In genomic region chr1:183230403-183230802, GRCh38 we compare ENCODE assay signal across 21 cellular contexts. TPM values are rescaled to one million over a fixed set of nuclear protein-coding genes. Genes with fewer than 3 reads are reported as not detected.
DNase-seq lines count a peak whose midpoint lies in the region; ATAC-seq, FAIRE-seq and TF ChIP-seq lines count a peak whose summit lies in the region.
"Had no signal": no experiment of that assay in that cellular context is flagged by ENCODE, and none has a peak within 500 bp of the region (broad histone marks: within the 10 kb centered on the region; RNA-seq: fewer than 3 reads in every experiment).

No MANE protein-coding gene starts in this region.

- no peaks in the 10 kb centered on the region for H3K36me3 ChIP-seq in GM23248 (ENCODE audit: low read depth)
- H3K36me3 ChIP-seq in Panc1 (ENCODE audit: control insufficient read depth, insufficient read depth, low read length) = no peaks in the 10 kb centered on the region
- H3K36me3 ChIP-seq in endothelial cell of umbilical vein (ENCODE audit: control insufficient read depth in 2 of 2, extremely low read depth in 1 of 2, insufficient read depth in 2 of 2, low read length in 2 of 2) = no peaks in the 10 kb centered on the region
- H3K36me3 ChIP-seq: HAP-1, heart right ventricle, prostate gland had no signal

- no peak overlapping the region for H2AFZ ChIP-seq in GM23248
- H2AFZ ChIP-seq in endothelial cell of umbilical vein (ENCODE audit: low read depth, low read length) = no peak overlapping the region

- no peak overlapping the region for H3K4me3 Mint-ChIP-seq in natural killer cell treated with Interleukin-12 subunit alpha and Interleukin-12 subunit beta and Interleukin-15 and Interleukin-18, amount 100 ng/mL, for 72 hours
- H3K4me3 Mint-ChIP-seq: activated CD8-positive, alpha-beta memory T cell treated with anti-CD3 and anti-CD28 coated beads, Interleukin-2, amount 10 ng/mL, durations not matched to agents 7 days and 5 days; CD4-positive, alpha-beta T cell; effector memory CD8-positive, alpha-beta T cell; T-helper 17 cell had no signal

- peak; percentile 88 for FAIRE-seq in endothelial cell of umbilical vein (lab: Jason Lieb, UNC)
- FAIRE-seq: RCC 7860 had no signal

- CTCF ChIA-PET in Panc1 (lab: Charles Lee) = no interaction called here
- CTCF ChIA-PET in endothelial cell of umbilical vein (lab: Charles Lee) = interaction anchor here (1.1 to 3.5 kb wide), 4 partner anchors 44 to 268 kb away, joined by 3 to 47 read pairs (median 3); partner anchors contain the start of gene LAMC2

- DNase-seq in GM23248 = peak; percentile 66
- DNase-seq in Panc1 (ENCODE audit: low read depth, low spot score) = no peak
- peak; percentile 75 for DNase-seq in endothelial cell of umbilical vein (ENCODE audit: low read depth, low spot score)
- DNase-seq in omental fat pad (ENCODE audit: low spot score) = no peak
- DNase-seq in NOMO-1 (lab: John Stamatoyannopoulos, UW; ENCODE audit: unreplicated experiment in 2 of 2) = no peak
- DNase-seq in natural killer cell treated with Interleukin-12 subunit alpha and Interleukin-12 subunit beta and Interleukin-15 and Interleukin-18, amount 100 ng/mL, for 72 hours (ENCODE audit: low spot score) = no peak
- DNase-seq in HuH-7 (ENCODE audit: low spot score) = no peak
- DNase-seq: activated CD4-positive, alpha-beta T cell treated with anti-CD3 and anti-CD28 coated beads for 48 hours; activated CD8-positive, alpha-beta memory T cell treated with anti-CD3 and anti-CD28 coated beads, Interleukin-2, amount 10 ng/mL, durations not matched to agents 7 days and 5 days; CD4-positive, alpha-beta T cell; effector memory CD8-positive, alpha-beta T cell; heart right ventricle; Karpas-422; NCI-H1092; NCI-H2029; T-helper 17 cell had no signal

- WGBS in GM23248 (ENCODE audit: low coverage in 1 of 2, low lambda C conversion rate in 2 of 2, missing lambda C conversion rate in 2 of 2), 2 experiments = 48 to 51% methylated on average over 2 of the region's 2 CpGs

- dilution Hi-C loops in endothelial cell of umbilical vein (cut with MboI; ENCODE audit: extremely low pct_ligation_motif_present, low sequenced_read_pairs) = no loop called here

- POLR2A ChIA-PET in Panc1 (lab: Charles Lee) (no interaction called here), endothelial cell of umbilical vein (lab: Charles Lee) (no interaction called here)

- H3K79me2 ChIP-seq in GM23248 (ENCODE audit: insufficient read depth) (no peaks in the 10 kb centered on the region), endothelial cell of umbilical vein (ENCODE audit: control insufficient read depth, insufficient read depth, low read length) (no peaks in the 10 kb centered on the region)

- in situ Hi-C loops in GM23248 (cut with MboI) = no loop called here
- in situ Hi-C loops in Panc1 (cut with HindIII; ENCODE audit: low pct_unique_long_range_greater_than_20kb, low sequenced_read_pairs) = no loop called here

- H3K27ac Mint-ChIP-seq in natural killer cell treated with Interleukin-12 subunit alpha and Interleukin-12 subunit beta and Interleukin-15 and Interleukin-18, amount 100 ng/mL, for 72 hours = no peak overlapping the region
- H3K27ac Mint-ChIP-seq: activated CD8-positive, alpha-beta memory T cell treated with anti-CD3 and anti-CD28 coated beads, Interleukin-2, amount 10 ng/mL, durations not matched to agents 7 days and 5 days; activated naive CD4-positive, alpha-beta T cell treated with anti-CD3 and anti-CD28 coated beads, Interleukin-2, amount 50 U/mL, for 72 hours; CD4-positive, alpha-beta T cell; effector memory CD8-positive, alpha-beta T cell; T-helper 17 cell had no signal

- H3K9me3 ChIP-seq in GM23248 (ENCODE audit: low read depth) (no peaks in the 10 kb centered on the region), Panc1 (ENCODE audit: control insufficient read depth, insufficient read depth, low read depth, low read length) (no peaks in the 10 kb centered on the region), endothelial cell of umbilical vein (replicated peaks; ENCODE audit: control insufficient read depth, insufficient read depth, low read length) (no peaks in the 10 kb centered on the region)
- H3K9me3 ChIP-seq: HAP-1, heart right ventricle, prostate gland had no signal

- no peak for TF ChIP-seq CTCF in Panc1 (IDR thresholded peaks at IDR 0.05)
- no peak for TF ChIP-seq CTCF in endothelial cell of umbilical vein (IDR thresholded peaks at IDR 0.05; ENCODE audit: extremely low read depth in 1 of 2, insufficient read depth in 1 of 2, low read depth in 1 of 2, low read length in 2 of 2)
- no peak for TF ChIP-seq CTCF in omental fat pad (IDR thresholded peaks at IDR 0.05)

- H3K4me1 ChIP-seq in GM23248 (ENCODE audit: insufficient read depth) (peaks cover 29% of the 10 kb centered on the region), Panc1 (ENCODE audit: control insufficient read depth, insufficient read depth, low read length) (peaks cover 13% of the 10 kb centered on the region), endothelial cell of umbilical vein (ENCODE audit: control insufficient read depth, extremely low read depth, insufficient read depth, low read length) (peaks cover 28% of the 10 kb centered on the region)

- peak overlapping the region; percentile 39 for H3K27ac ChIP-seq in GM23248
- peak overlapping the region; percentile 17; the same call in 1 of the 2 replicates for H3K27ac ChIP-seq in Panc1 (ENCODE audit: low read length)
- no peak overlapping the region for H3K27ac ChIP-seq in endothelial cell of umbilical vein (ENCODE audit: insufficient read depth, low read depth, low read length)
- H3K27ac ChIP-seq: heart right ventricle, prostate gland, SK-N-MC had no signal

- H3K9me1 ChIP-seq in endothelial cell of umbilical vein (replicated peaks; ENCODE audit: control insufficient read depth, extremely low read depth, insufficient read depth, low read length) = no peaks in the 10 kb centered on the region

- no peak for TF ChIP-seq POLR2A in endothelial cell of umbilical vein (IDR thresholded peaks at IDR 0.05; ENCODE audit: low read depth, low read length)

- H3K27me3 ChIP-seq in GM23248 (replicated peaks; ENCODE audit: insufficient read depth) = no peaks in the 10 kb centered on the region
- H3K27me3 ChIP-seq in Panc1 (ENCODE audit: control insufficient read depth, insufficient read depth, low read length) = no peaks in the 10 kb centered on the region
- H3K27me3 ChIP-seq in endothelial cell of umbilical vein (ENCODE audit: control insufficient read depth in 2 of 2, insufficient read depth in 2 of 2, low read length in 2 of 2) = no peaks in the 10 kb centered on the region
- H3K27me3 ChIP-seq: heart right ventricle had no signal

- H3K9ac ChIP-seq in GM23248 (no peak overlapping the region), endothelial cell of umbilical vein (replicated peaks; ENCODE audit: extremely low read depth, insufficient read depth, low read length) (no peak overlapping the region)

- peaks cover 32% of the 10 kb centered on the region for H3F3A ChIP-seq in GM23248 (ENCODE audit: insufficient read depth)

- intact Hi-C loops in Panc1 (cut with micrococcal nuclease; ENCODE audit: unreplicated experiment) = no loop called here
- intact Hi-C loops in endothelial cell of umbilical vein (cut with micrococcal nuclease) = no loop called here

- BruUV-seq in Panc1 (replicated peaks; lab: Mats Ljungman, UMichigan) (no TSS peak), endothelial cell of umbilical vein (replicated peaks; lab: Mats Ljungman, UMichigan) (no TSS peak)

- H4K20me1 ChIP-seq in GM23248 (ENCODE audit: insufficient read depth) = no peaks in the 10 kb centered on the region
- H4K20me1 ChIP-seq in endothelial cell of umbilical vein (replicated peaks; ENCODE audit: control insufficient read depth, extremely low read depth, insufficient read depth, low read length) = no peaks in the 10 kb centered on the region

- no peaks in the 10 kb centered on the region for H3K36me3 Mint-ChIP-seq in natural killer cell treated with Interleukin-12 subunit alpha and Interleukin-12 subunit beta and Interleukin-15 and Interleukin-18, amount 100 ng/mL, for 72 hours
- H3K36me3 Mint-ChIP-seq: activated CD8-positive, alpha-beta memory T cell treated with anti-CD3 and anti-CD28 coated beads, Interleukin-2, amount 10 ng/mL, durations not matched to agents 7 days and 5 days; activated naive CD4-positive, alpha-beta T cell treated with anti-CD3 and anti-CD28 coated beads, Interleukin-2, amount 50 U/mL, for 72 hours had no signal

- peaks cover 6 to 7% of the 10 kb centered on the region in 2 donors for H3K4me1 Mint-ChIP-seq in natural killer cell treated with Interleukin-12 subunit alpha and Interleukin-12 subunit beta and Interleukin-15 and Interleukin-18, amount 100 ng/mL, for 72 hours (ENCODE audit: low read depth in 2 of 2)

- H3K4me2 ChIP-seq in GM23248 (ENCODE audit: unreplicated experiment) (no peak overlapping the region), endothelial cell of umbilical vein (ENCODE audit: insufficient read depth, low read length) (no peak overlapping the region)

- H3K27me3 Mint-ChIP-seq in natural killer cell treated with Interleukin-12 subunit alpha and Interleukin-12 subunit beta and Interleukin-15 and Interleukin-18, amount 100 ng/mL, for 72 hours = peaks cover 11 to 14% of the 10 kb centered on the region in 2 donors
- H3K27me3 Mint-ChIP-seq: CD4-positive, alpha-beta T cell had no signal

- ATAC-seq in Panc1 = no peak
- ATAC-seq in omental fat pad (ENCODE audit: low FRiP score) = peak; percentile 28
- no peak for ATAC-seq in natural killer cell treated with Interleukin-12 subunit alpha and Interleukin-12 subunit beta and Interleukin-15 and Interleukin-18, amount 100 ng/mL, for 72 hours
- ATAC-seq: activated CD8-positive, alpha-beta memory T cell treated with anti-CD3 and anti-CD28 coated beads, Interleukin-2, amount 10 ng/mL, durations not matched to agents 7 days and 5 days; activated naive CD4-positive, alpha-beta T cell treated with anti-CD3 and anti-CD28 coated beads, Interleukin-2, amount 50 U/mL, for 72 hours; effector memory CD8-positive, alpha-beta T cell; heart right ventricle; T-helper 17 cell had no signal

- no peaks in the 10 kb centered on the region for H3K9me3 Mint-ChIP-seq in natural killer cell treated with Interleukin-12 subunit alpha and Interleukin-12 subunit beta and Interleukin-15 and Interleukin-18, amount 100 ng/mL, for 72 hours
- H3K9me3 Mint-ChIP-seq: activated naive CD4-positive, alpha-beta T cell treated with anti-CD3 and anti-CD28 coated beads, Interleukin-2, amount 50 U/mL, for 72 hours; CD4-positive, alpha-beta T cell; effector memory CD8-positive, alpha-beta T cell had no signal

- no peak overlapping the region for H3K4me3 ChIP-seq in GM23248
- H3K4me3 ChIP-seq in Panc1 (ENCODE audit: low read depth in 2 of 2, low read length in 2 of 2) = no peak overlapping the region
- no peak overlapping the region for H3K4me3 ChIP-seq in endothelial cell of umbilical vein (replicated peaks in 1 of 3; ENCODE audit: insufficient read depth in 1 of 3, low read depth in 1 of 3, low read length in 3 of 3)
- H3K4me3 ChIP-seq: HAP-1, heart right ventricle, prostate gland, SK-N-MC had no signal

- H3K9me2 ChIP-seq in GM23248 (ENCODE audit: insufficient read depth) = no peaks in the 10 kb centered on the region

RNA-seq across cellular contexts. Expression of gene LAMC2, which starts 44.3 kb away (rescaled TPM):
- 1.9 and 2.4 TPM in 2 replicates for total RNA-seq in GM23248 (2014; rRNA removed; shearing (Covaris generic))
- polyA plus RNA-seq in GM23248 (2016; fragmentation: Nextera tagmentation; extraction: Ambion mirVana) (2.7 and 3.2 TPM in 2 replicates), endothelial cell of umbilical vein (0.14 and 0.23 TPM in 2 replicates)
- total RNA-seq in Panc1 (2021; ENCODE audit: unreplicated experiment) (8.3 TPM), endothelial cell of umbilical vein (0.82 and 4.0 TPM in 2 replicates), omental fat pad (10 to 100 TPM in 2 of 4 donors, 1 to 10 TPM in 2; 2.6 to 23.3 (median 7.3) TPM)
- polyA plus RNA-seq in Panc1 (2012; ENCODE audit: insufficient read length) = 6.2 TPM
- 0.22 and 0.23 TPM in 2 replicates for polyA plus RNA-seq in endothelial cell of umbilical vein (2011; cell fraction: cytosol; rRNA removed)
- polyA plus RNA-seq in endothelial cell of umbilical vein (2011; cell fraction: nucleus; rRNA removed) = 0.94 and 1.4 TPM in 2 replicates
- polyA plus RNA-seq in endothelial cell of umbilical vein (2012) = 29.2 and 52.7 TPM in 2 replicates
- polyA minus RNA-seq in endothelial cell of umbilical vein = 0.42 and 0.90 TPM in 2 replicates
- polyA minus RNA-seq in endothelial cell of umbilical vein (2011; cell fraction: cytosol; rRNA and poly(A)+ RNA removed) = not detected
- 0.96 and 1.8 TPM in 2 replicates for polyA minus RNA-seq in endothelial cell of umbilical vein (2011; cell fraction: nucleus; rRNA and poly(A)+ RNA removed)
- total RNA-seq in natural killer cell treated with Interleukin-12 subunit alpha and Interleukin-12 subunit beta and Interleukin-15 and Interleukin-18, amount 100 ng/mL, for 72 hours = not detected
- total RNA-seq: activated CD8-positive, alpha-beta memory T cell treated with anti-CD3 and anti-CD28 coated beads, Interleukin-2, amount 10 ng/mL, durations not matched to agents 7 days and 5 days; activated naive CD4-positive, alpha-beta T cell treated with anti-CD3 and anti-CD28 coated beads, Interleukin-2, amount 50 U/mL, for 72 hours; CD4-positive, alpha-beta T cell; T-helper 17 cell had no signal

Comparison
In these comparisons a context has a peak if more than half of its experiments do, and no peak if none do; other contexts are left out.
1. DNase-seq: peak in GM23248 (single experiment) and endothelial cell of umbilical vein (single experiment); none in Panc1 (single experiment), omental fat pad (single experiment), NOMO-1 (0 of 2), natural killer cell treated with Interleukin-12 subunit alpha and Interleukin-12 subunit beta and Interleukin-15 and Interleukin-18, amount 100 ng/mL, for 72 hours (single experiment) and HuH-7 (single experiment).